27 cellular contexts compared by ENCODE assay signal in genomic region chrX:143017272-143017671, GRCh38. TPM values are rescaled to one million over a fixed set of nuclear protein-coding genes. Genes with fewer than 3 reads are reported as not detected.
DNase-seq lines count a peak whose midpoint lies in the region; ATAC-seq and TF ChIP-seq lines count a peak whose summit lies in the region.
"Had no signal": no experiment of that assay in that cellular context is flagged by ENCODE, and none has a peak within 500 bp of the region (broad histone marks: within the 10 kb centered on the region; RNA-seq: fewer than 3 reads in every experiment).

No MANE protein-coding gene starts in this region.

- no peaks in the 10 kb centered on the region for H3K9me3 ChIP-seq in body of pancreas
- H3K9me3 ChIP-seq: BE2C had no signal

- no peak for TF ChIP-seq CTCF in body of pancreas (IDR thresholded peaks at IDR 0.05)

- H3K4me3 Mint-ChIP-seq in activated T-helper 17 cell treated with anti-CD3 and anti-CD28 coated beads, Interleukin-2, amount 50 U/mL, for 72 hours = no peak overlapping the region
- no peak overlapping the region for H3K4me3 Mint-ChIP-seq in stimulated activated naive B cell treated with anti-CD40 and anti-IgM and Interleukin-4, amounts not matched to agents 10 μg/mL and 1 μg/mL and 100 μg/mL, for 72 hours
- H3K4me3 Mint-ChIP-seq: CD14-positive monocyte; CD8-positive, alpha-beta memory T cell had no signal

- peak; percentile 1 for DNase-seq in activated CD4-positive, alpha-beta T cell treated with anti-CD3 and anti-CD28 coated beads for 48 hours
- no peak for DNase-seq in activated CD4-positive, alpha-beta T cell treated with anti-CD3 and anti-CD28 coated beads for 1 hour
- DNase-seq in stimulated activated CD4-positive, alpha-beta T cell treated with anti-CD3 and anti-CD28 coated beads, Interleukin-4, amount 100 ng/mL, for 24 hours = peak; percentile 4
- DNase-seq in stimulated activated CD4-positive, alpha-beta T cell treated with anti-CD3 and anti-CD28 coated beads, Interleukin-2, amount 100 ng/mL, for 48 hours = no peak
- DNase-seq in stimulated activated naive B cell treated with anti-CD40 and anti-IgM and Interleukin-4, amounts not matched to agents 10 μg/mL and 1 μg/mL and 100 μg/mL, for 72 hours = peak; percentile 26
- DNase-seq in cerebellar nuclear complex (lab: John Stamatoyannopoulos, UW) (no peak), body of pancreas (no peak)
- DNase-seq: 8988T; ACHN; BE2C; Calu3; CD8-positive, alpha-beta memory T cell; DMS79 treated with DMSO at 0.1 percent for 48 hours; GF-D8; NCI-H1048; NCI-H1417; NCI-H1694; NCI-H2029 treated with DMSO at 0.1 percent for 48 hours; NCI-H2227 treated with DMSO at 0.1 percent for 48 hours; NCI-H526 treated with DMSO at 0.1 percent for 48 hours; SHP77 had no signal

- ATAC-seq in activated T-helper 17 cell treated with anti-CD3 and anti-CD28 coated beads, Interleukin-2, amount 50 U/mL, for 72 hours (replicated peaks) = peak; percentile 34
- ATAC-seq in stimulated activated naive B cell treated with anti-CD40 and anti-IgM and Interleukin-4, amounts not matched to agents 10 μg/mL and 1 μg/mL and 100 μg/mL, for 72 hours (replicated peaks) = peak; percentile 42 to 81
- ATAC-seq in body of pancreas = no peak
- ATAC-seq: HCT116 had no signal

- no peaks in the 10 kb centered on the region for H3K4me1 Mint-ChIP-seq in activated T-helper 17 cell treated with anti-CD3 and anti-CD28 coated beads, Interleukin-2, amount 50 U/mL, for 72 hours
- H3K4me1 Mint-ChIP-seq in stimulated activated naive B cell treated with anti-CD40 and anti-IgM and Interleukin-4, amounts not matched to agents 10 μg/mL and 1 μg/mL and 100 μg/mL, for 72 hours = peaks cover 0 to 3% of the 10 kb centered on the region in 2 donors
- H3K4me1 Mint-ChIP-seq: CD14-positive monocyte; CD8-positive, alpha-beta memory T cell had no signal

- no peaks in the 10 kb centered on the region for H3K36me3 Mint-ChIP-seq in activated T-helper 17 cell treated with anti-CD3 and anti-CD28 coated beads, Interleukin-2, amount 50 U/mL, for 72 hours (ENCODE audit: low read depth)
- peaks cover 0 to 2% of the 10 kb centered on the region in 2 donors for H3K36me3 Mint-ChIP-seq in stimulated activated naive B cell treated with anti-CD40 and anti-IgM and Interleukin-4, amounts not matched to agents 10 μg/mL and 1 μg/mL and 100 μg/mL, for 72 hours
- H3K36me3 Mint-ChIP-seq: CD14-positive monocyte; CD8-positive, alpha-beta memory T cell had no signal

- no peak for TF ChIP-seq POLR2A in body of pancreas (IDR thresholded peaks at IDR 0.05)

- no peaks in the 10 kb centered on the region for H3K36me3 ChIP-seq in body of pancreas (replicated peaks in 1 of 2; ENCODE audit: insufficient read depth in 1 of 2, low read depth in 2 of 2)
- H3K36me3 ChIP-seq: BE2C had no signal

- no peaks in the 10 kb centered on the region for H3K27me3 Mint-ChIP-seq in activated T-helper 17 cell treated with anti-CD3 and anti-CD28 coated beads, Interleukin-2, amount 50 U/mL, for 72 hours
- no peaks in the 10 kb centered on the region for H3K27me3 Mint-ChIP-seq in stimulated activated naive B cell treated with anti-CD40 and anti-IgM and Interleukin-4, amounts not matched to agents 10 μg/mL and 1 μg/mL and 100 μg/mL, for 72 hours

- 79 to 89% methylated on average over 1 to 2 of the region's 2 CpGs for WGBS in body of pancreas, 2 donors

- no peak overlapping the region for H3K4me3 ChIP-seq in body of pancreas

- peaks cover 8% of the 10 kb centered on the region for H3K9me3 Mint-ChIP-seq in activated T-helper 17 cell treated with anti-CD3 and anti-CD28 coated beads, Interleukin-2, amount 50 U/mL, for 72 hours
- peaks cover 5 to 12% of the 10 kb centered on the region in 2 donors for H3K9me3 Mint-ChIP-seq in stimulated activated naive B cell treated with anti-CD40 and anti-IgM and Interleukin-4, amounts not matched to agents 10 μg/mL and 1 μg/mL and 100 μg/mL, for 72 hours

- no peak overlapping the region for H3K27ac ChIP-seq in body of pancreas
- H3K27ac ChIP-seq: RWPE1 had no signal

- no peak overlapping the region for H3K27ac Mint-ChIP-seq in activated T-helper 17 cell treated with anti-CD3 and anti-CD28 coated beads, Interleukin-2, amount 50 U/mL, for 72 hours
- H3K27ac Mint-ChIP-seq in stimulated activated naive B cell treated with anti-CD40 and anti-IgM and Interleukin-4, amounts not matched to agents 10 μg/mL and 1 μg/mL and 100 μg/mL, for 72 hours = no peak overlapping the region
- H3K27ac Mint-ChIP-seq: CD14-positive monocyte; CD8-positive, alpha-beta memory T cell had no signal

- intact Hi-C loops in body of pancreas (cut with DNase I) = no loop called here

- H3K27me3 ChIP-seq in body of pancreas = no peaks in the 10 kb centered on the region
- H3K27me3 ChIP-seq: BE2C had no signal

- no peaks in the 10 kb centered on the region for H3K4me1 ChIP-seq in body of pancreas
- H3K4me1 ChIP-seq: BE2C had no signal

RNA-seq across cellular contexts. Expression of gene SPANXN4, which starts 8.5 kb away (rescaled TPM):
- not detected for total RNA-seq in activated T-helper 17 cell treated with anti-CD3 and anti-CD28 coated beads, Interleukin-2, amount 50 U/mL, for 72 hours
- not detected for total RNA-seq in body of pancreas
- total RNA-seq: Calu3; CD8-positive, alpha-beta memory T cell; H4; HT-29 had no signal

Comparison
In these comparisons a context has a peak if more than half of its experiments do, and no peak if none do; other contexts are left out.
1. DNase-seq: peak in activated CD4-positive, alpha-beta T cell treated with anti-CD3 and anti-CD28 coated beads for 48 hours (single experiment), stimulated activated CD4-positive, alpha-beta T cell treated with anti-CD3 and anti-CD28 coated beads, Interleukin-4, amount 100 ng/mL, for 24 hours (single experiment) and stimulated activated naive B cell treated with anti-CD40 and anti-IgM and Interleukin-4, amounts not matched to agents 10 μg/mL and 1 μg/mL and 100 μg/mL, for 72 hours (single experiment); none in activated CD4-positive, alpha-beta T cell treated with anti-CD3 and anti-CD28 coated beads for 1 hour (single experiment), stimulated activated CD4-positive, alpha-beta T cell treated with anti-CD3 and anti-CD28 coated beads, Interleukin-2, amount 100 ng/mL, for 48 hours (0 of 2), cerebellar nuclear complex (0 of 2) and body of pancreas (0 of 4).